In genomic region chr9:128125575-128126354, GRCh38 we compare ENCODE assay signal across 10 cellular contexts. TPM values are rescaled to one million over a fixed set of nuclear protein-coding genes. Genes with fewer than 3 reads are reported as not detected.
DNase-seq lines count a peak whose midpoint lies in the region; ATAC-seq and TF ChIP-seq lines count a peak whose summit lies in the region.
"Had no signal": no experiment of that assay in that cellular context is flagged by ENCODE, and none has a peak within 500 bp of the region (broad histone marks: within the 10 kb centered on the region; RNA-seq: fewer than 3 reads in every experiment).

No MANE protein-coding gene starts in this region.

- H3K4me1 ChIP-seq in heart left ventricle (peaks cover 3 to 38% (median 29%) of the 10 kb centered on the region in 12 donors), skeletal muscle satellite cell (ENCODE audit: control insufficient read depth, insufficient read depth, low read length) (peaks cover 15% of the 10 kb centered on the region)

- H3K9me3 ChIP-seq in SK-N-MC (ENCODE audit: low read depth, low read length) = no peaks in the 10 kb centered on the region
- peaks cover 0 to 4% (median 0%) of the 10 kb centered on the region in 12 donors for H3K9me3 ChIP-seq in heart left ventricle
- no peaks in the 10 kb centered on the region for H3K9me3 ChIP-seq in skeletal muscle satellite cell (replicated peaks; ENCODE audit: low read length)
- H3K9me3 ChIP-seq: ovary had no signal

- no peaks in the 10 kb centered on the region for H3K27me3 Mint-ChIP-seq in T-helper 1 cell treated with Interleukin-12 subunit alpha and Interleukin-12 subunit beta and Interleukin-4 antibody, amounts not matched to agents 30 μg/mL and 1 μg/mL, for 36 hours (ENCODE audit: low read depth)

- intact Hi-C loops in heart left ventricle (cut with DNase I) = loop anchor here in 1 of 10 donors (2.0 kb wide), 1 partner anchor 27 kb away; no protein-coding TSS in a partner anchor

- H3K4me2 ChIP-seq in skeletal muscle satellite cell (ENCODE audit: low read length) = peak overlapping the region; percentile 97

- no peaks in the 10 kb centered on the region for H3K36me3 Mint-ChIP-seq in T-helper 1 cell treated with Interleukin-12 subunit alpha and Interleukin-12 subunit beta and Interleukin-4 antibody, amounts not matched to agents 30 μg/mL and 1 μg/mL, for 36 hours (ENCODE audit: low read depth)

- no peak for ATAC-seq in heart left ventricle
- ATAC-seq in GM21381 (IDR thresholded peaks at IDR 0.05; ENCODE audit: unreplicated experiment) = no peak

- 35 to 42% (median 41%) methylated on average over 10 to 11 of the region's 11 CpGs for WGBS in heart left ventricle, 4 donors

- peak overlapping the region; percentile 26 for H3K9ac ChIP-seq in SK-N-MC (ENCODE audit: insufficient read length)
- no peak overlapping the region for H3K9ac ChIP-seq in skeletal muscle satellite cell (ENCODE audit: low read depth, low read length)

- H3K9me3 Mint-ChIP-seq in T-helper 1 cell treated with Interleukin-12 subunit alpha and Interleukin-12 subunit beta and Interleukin-4 antibody, amounts not matched to agents 30 μg/mL and 1 μg/mL, for 36 hours = no peaks in the 10 kb centered on the region

- no peak overlapping the region; the same call in 1 of the 2 replicates for H3K27ac ChIP-seq in SK-N-MC
- H3K27ac ChIP-seq in heart left ventricle = peak overlapping the region in 2 of 12 donors; percentile 1 to 3

- no peak for TF ChIP-seq POLR2A in heart left ventricle (IDR thresholded peaks at IDR 0.05)

- DNase-seq in T-helper 1 cell = no peak
- no peak for DNase-seq in SK-N-MC (ENCODE audit: low read depth, low spot score)
- DNase-seq in heart left ventricle = peak in 3 of 5 donors; percentile 13 to 26 (median 23)
- no peak for DNase-seq in NCI-H2081 (lab: John Stamatoyannopoulos, UW)
- no peak for DNase-seq in NCI-H187 (lab: John Stamatoyannopoulos, UW)

- H3K36me3 ChIP-seq in SK-N-MC (ENCODE audit: insufficient read depth, low read length) (peaks cover 10% of the 10 kb centered on the region; the same call in 1 of the 2 replicates), heart left ventricle (peaks cover 0 to 42% (median 37%) of the 10 kb centered on the region in 9 donors), skeletal muscle satellite cell (ENCODE audit: insufficient read depth, low read length) (peaks cover 25% of the 10 kb centered on the region)
- H3K36me3 ChIP-seq: ovary had no signal

- no peak overlapping the region for H3K27ac Mint-ChIP-seq in T-helper 1 cell treated with Interleukin-12 subunit alpha and Interleukin-12 subunit beta and Interleukin-4 antibody, amounts not matched to agents 30 μg/mL and 1 μg/mL, for 36 hours

- peaks cover 27% of the 10 kb centered on the region for H3K4me1 Mint-ChIP-seq in T-helper 1 cell treated with Interleukin-12 subunit alpha and Interleukin-12 subunit beta and Interleukin-4 antibody, amounts not matched to agents 30 μg/mL and 1 μg/mL, for 36 hours (ENCODE audit: low read depth)

- peak overlapping the region; percentile 62 for H3K4me3 ChIP-seq in SK-N-MC
- H3K4me3 ChIP-seq in heart left ventricle = peak overlapping the region in 6 of 12 donors; percentile 25 to 99 (median 94)
- peak overlapping the region; percentile 40 for H3K4me3 ChIP-seq in skeletal muscle satellite cell (ENCODE audit: low read length)

- peak overlapping the region; percentile 78 for H3K4me3 Mint-ChIP-seq in T-helper 1 cell treated with Interleukin-12 subunit alpha and Interleukin-12 subunit beta and Interleukin-4 antibody, amounts not matched to agents 30 μg/mL and 1 μg/mL, for 36 hours

- no peak for TF ChIP-seq CTCF in heart left ventricle (IDR thresholded peaks at IDR 0.05)

- H3K27me3 ChIP-seq in heart left ventricle (no peaks in the 10 kb centered on the region), skeletal muscle satellite cell (ENCODE audit: control insufficient read depth, insufficient read depth, low read length) (no peaks in the 10 kb centered on the region)
- H3K27me3 ChIP-seq: ovary had no signal

RNA-seq across cellular contexts. Expression of gene PTGES2, which starts 1.8 kb away (rescaled TPM):
- 100 to 1,000 TPM; 116 to 166 (median 139) TPM for total RNA-seq in heart left ventricle
- 100 to 1,000 TPM; 143 to 179 TPM for polyA plus RNA-seq in heart left ventricle
- 85.9 and 97.0 TPM in 2 replicates for total RNA-seq in skeletal muscle satellite cell (2012; rRNA removed)

RNA-seq across cellular contexts. Expression of gene LCN2, which starts 23.5 kb away (rescaled TPM):
- total RNA-seq in heart left ventricle = 1 to 10 TPM in 1 of 9 donors, not detected in 8; 5.8 TPM
- polyA plus RNA-seq in heart left ventricle = 1 to 10 TPM in 1 of 2 donors, not detected in 1; 1.1 TPM
- not detected in 2 replicates for total RNA-seq in skeletal muscle satellite cell (2012; rRNA removed)
- total RNA-seq: LHCN-M2 had no signal

RNA-seq across cellular contexts. Expression of gene BBLN, which starts 34.3 kb away (rescaled TPM):
- total RNA-seq in heart left ventricle = 100 to 1,000 TPM in 2 of 9 donors, 10 to 100 TPM in 7; 29.9 to 280 (median 46.4) TPM
- 100 to 1,000 TPM in 1 of 2 donors, 10 to 100 TPM in 1; 47.3 to 122 TPM for polyA plus RNA-seq in heart left ventricle
- 35.2 and 41.3 TPM in 2 replicates for total RNA-seq in skeletal muscle satellite cell (2012; rRNA removed)

RNA-seq across cellular contexts. Expression of gene SLC25A25, which starts 57.7 kb away (rescaled TPM):
- total RNA-seq in heart left ventricle = 10 to 100 TPM in 3 of 9 donors, 1 to 10 TPM in 6; 3.2 to 15.1 (median 6.7) TPM
- 1 to 10 TPM; 1.7 to 8.8 TPM for polyA plus RNA-seq in heart left ventricle
- 13.9 and 14.4 TPM in 2 replicates for total RNA-seq in skeletal muscle satellite cell (2012; rRNA removed)

RNA-seq across cellular contexts. Expression of gene NAIF1, which starts 58.6 kb away (rescaled TPM):
- 1 to 10 TPM; 3.5 to 8.9 (median 7.2) TPM for total RNA-seq in heart left ventricle
- 1 to 10 TPM; 4.0 to 5.0 TPM for polyA plus RNA-seq in heart left ventricle
- 5.1 and 9.0 TPM in 2 replicates for total RNA-seq in skeletal muscle satellite cell (2012; rRNA removed)

Comparison
In these comparisons a context has a peak if more than half of its experiments do, and no peak if none do; other contexts are left out.
1. DNase-seq: peak in heart left ventricle (3 of 5); none in T-helper 1 cell (0 of 5), SK-N-MC (single experiment), NCI-H2081 (0 of 2) and NCI-H187 (0 of 2).